ENCODE assay signal across 25 cellular contexts in the genomic region with DNA sequence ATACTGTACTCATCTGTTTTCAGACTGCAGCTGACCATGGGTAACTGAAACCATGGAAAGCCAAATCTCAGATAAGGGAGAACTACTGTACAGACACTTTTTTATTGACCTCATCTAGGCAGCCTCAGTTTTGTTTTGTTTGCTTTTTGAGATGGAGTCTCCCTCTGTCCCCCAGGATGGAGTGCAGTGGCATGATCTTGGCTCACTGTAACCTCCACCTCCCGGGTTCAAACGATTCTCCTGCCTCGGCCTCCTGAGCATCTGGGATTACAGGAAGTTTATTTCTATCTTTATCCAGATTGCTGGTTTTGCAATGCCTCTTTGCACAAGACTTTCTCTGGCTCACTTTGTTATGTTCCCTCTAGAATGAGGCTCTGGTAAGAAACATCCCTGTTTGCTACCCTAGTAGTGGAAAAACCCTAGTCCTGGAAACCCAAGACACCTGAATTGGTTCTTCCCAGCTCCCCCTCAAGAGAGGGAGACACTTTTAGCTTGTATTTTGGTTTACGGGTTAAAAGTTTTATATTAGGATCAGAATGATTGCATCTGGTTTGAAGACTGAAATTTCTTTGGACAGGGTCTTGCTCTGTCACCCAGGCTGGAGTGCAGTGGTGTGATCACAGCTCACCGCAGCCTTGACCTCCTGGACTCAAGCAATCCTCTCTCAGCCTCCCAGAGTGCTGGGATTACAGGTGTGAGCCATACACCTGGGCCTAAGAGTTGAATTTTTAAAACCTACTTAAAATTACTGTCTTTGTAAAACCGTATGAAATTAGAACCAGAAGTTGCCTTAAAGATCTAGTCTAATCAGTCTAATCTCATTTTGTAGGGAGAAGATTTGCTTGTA.
"Had no signal": no experiment of that assay in that cellular context is flagged by ENCODE, and none has a peak within 500 bp of the region (broad histone marks: within the 10 kb centered on the region; RNA-seq: fewer than 3 reads in every experiment).

No MANE protein-coding gene starts in this region.

- H3K4me1 ChIP-seq: esophagus squamous epithelium, left ventricle myocardium inferior, psoas muscle, suprapubic skin had no signal

- H3K27ac Mint-ChIP-seq: activated CD4-positive, alpha-beta T cell treated with anti-CD3 and anti-CD28 coated beads for 36 hours; activated CD8-positive, alpha-beta memory T cell treated with anti-CD3 and anti-CD28 coated beads, Interleukin-2, amount 10 ng/mL, durations not matched to agents 7 days and 5 days; activated naive CD4-positive, alpha-beta T cell treated with anti-CD3 and anti-CD28 coated beads, Interleukin-2, amount 10 ng/mL, durations not matched to agents 7 days and 5 days had no signal

- FAIRE-seq: TTC549 had no signal

- DNase-seq: activated CD4-positive, alpha-beta T cell treated with anti-CD3 and anti-CD28 coated beads for 36 hours; activated CD4-positive, alpha-beta T cell treated with anti-CD3 and anti-CD28 coated beads, Interleukin-2, amount 50 U/mL, for 48 hours; activated CD8-positive, alpha-beta memory T cell treated with anti-CD3 and anti-CD28 coated beads, Interleukin-2, amount 10 ng/mL, durations not matched to agents 7 days and 5 days; activated effector memory CD4-positive, alpha-beta T cell treated with Interleukin-2 at 50 U/mL for 16 hours; activated naive CD4-positive, alpha-beta T cell treated with anti-CD3 and anti-CD28 coated beads, Interleukin-2, amount 10 ng/mL, durations not matched to agents 7 days and 5 days; dermis blood vessel endothelial cell; effector memory CD8-positive, alpha-beta T cell; esophagus squamous epithelium; foreskin keratinocyte; hippocampal formation; kidney glomerular epithelial cell; left ventricle myocardium inferior; mammary epithelial cell; ovary; psoas muscle; right cardiac atrium; stimulated activated CD4-positive, alpha-beta T cell treated with anti-CD3 and anti-CD28 coated beads, Interleukin-15, amount 100 ng/mL, for 24 hours; stimulated activated CD4-positive, alpha-beta T cell treated with anti-CD3 and anti-CD28 coated beads, Interleukin-2, amount 100 ng/mL, for 48 hours; stimulated activated naive CD8-positive, alpha-beta T cell treated with anti-CD3 and anti-CD28 coated beads, Interleukin-15, amount 100 ng/mL, for 72 hours; SW 1271; T-helper 2 cell; trophoblast cell had no signal

- H3K27me3 ChIP-seq: esophagus squamous epithelium, foreskin keratinocyte, ovary, suprapubic skin had no signal

- H3K27ac ChIP-seq: esophagus squamous epithelium, foreskin keratinocyte, left ventricle myocardium inferior, ovary, psoas muscle, skin epidermis, suprapubic skin had no signal

- ATAC-seq: activated CD4-positive, alpha-beta T cell treated with anti-CD3 and anti-CD28 coated beads for 36 hours; activated CD8-positive, alpha-beta memory T cell treated with anti-CD3 and anti-CD28 coated beads, Interleukin-2, amount 10 ng/mL, durations not matched to agents 7 days and 5 days; effector memory CD8-positive, alpha-beta T cell; foreskin keratinocyte; psoas muscle; right cardiac atrium; stimulated activated naive CD8-positive, alpha-beta T cell treated with anti-CD3 and anti-CD28 coated beads, Interleukin-15, amount 100 ng/mL, for 72 hours had no signal

- H3K9me3 Mint-ChIP-seq: activated naive CD4-positive, alpha-beta T cell treated with anti-CD3 and anti-CD28 coated beads, Interleukin-2, amount 10 ng/mL, durations not matched to agents 7 days and 5 days; effector memory CD8-positive, alpha-beta T cell had no signal

- H3K9me3 ChIP-seq: esophagus squamous epithelium, left ventricle myocardium inferior, ovary, psoas muscle, suprapubic skin had no signal

- H3K4me3 Mint-ChIP-seq: activated CD4-positive, alpha-beta T cell treated with anti-CD3 and anti-CD28 coated beads for 36 hours; activated CD8-positive, alpha-beta memory T cell treated with anti-CD3 and anti-CD28 coated beads, Interleukin-2, amount 10 ng/mL, durations not matched to agents 7 days and 5 days; activated naive CD4-positive, alpha-beta T cell treated with anti-CD3 and anti-CD28 coated beads, Interleukin-2, amount 10 ng/mL, durations not matched to agents 7 days and 5 days; effector memory CD8-positive, alpha-beta T cell; stimulated activated naive CD8-positive, alpha-beta T cell treated with anti-CD3 and anti-CD28 coated beads, Interleukin-15, amount 100 ng/mL, for 72 hours had no signal

- H3K27me3 Mint-ChIP-seq: activated CD4-positive, alpha-beta T cell treated with anti-CD3 and anti-CD28 coated beads for 36 hours; activated CD8-positive, alpha-beta memory T cell treated with anti-CD3 and anti-CD28 coated beads, Interleukin-2, amount 10 ng/mL, durations not matched to agents 7 days and 5 days; activated naive CD4-positive, alpha-beta T cell treated with anti-CD3 and anti-CD28 coated beads, Interleukin-2, amount 10 ng/mL, durations not matched to agents 7 days and 5 days; effector memory CD8-positive, alpha-beta T cell; stimulated activated naive CD8-positive, alpha-beta T cell treated with anti-CD3 and anti-CD28 coated beads, Interleukin-15, amount 100 ng/mL, for 72 hours had no signal

- H3K36me3 ChIP-seq: ovary had no signal

- H3K4me1 Mint-ChIP-seq: activated CD8-positive, alpha-beta memory T cell treated with anti-CD3 and anti-CD28 coated beads, Interleukin-2, amount 10 ng/mL, durations not matched to agents 7 days and 5 days; activated naive CD4-positive, alpha-beta T cell treated with anti-CD3 and anti-CD28 coated beads, Interleukin-2, amount 10 ng/mL, durations not matched to agents 7 days and 5 days; stimulated activated naive CD8-positive, alpha-beta T cell treated with anti-CD3 and anti-CD28 coated beads, Interleukin-15, amount 100 ng/mL, for 72 hours had no signal

- H3K4me3 ChIP-seq: esophagus squamous epithelium, left ventricle myocardium inferior, ovary, psoas muscle, skin epidermis, suprapubic skin had no signal
